Comparison of ENCODE assay signal across 25 cellular contexts in the genomic region with DNA sequence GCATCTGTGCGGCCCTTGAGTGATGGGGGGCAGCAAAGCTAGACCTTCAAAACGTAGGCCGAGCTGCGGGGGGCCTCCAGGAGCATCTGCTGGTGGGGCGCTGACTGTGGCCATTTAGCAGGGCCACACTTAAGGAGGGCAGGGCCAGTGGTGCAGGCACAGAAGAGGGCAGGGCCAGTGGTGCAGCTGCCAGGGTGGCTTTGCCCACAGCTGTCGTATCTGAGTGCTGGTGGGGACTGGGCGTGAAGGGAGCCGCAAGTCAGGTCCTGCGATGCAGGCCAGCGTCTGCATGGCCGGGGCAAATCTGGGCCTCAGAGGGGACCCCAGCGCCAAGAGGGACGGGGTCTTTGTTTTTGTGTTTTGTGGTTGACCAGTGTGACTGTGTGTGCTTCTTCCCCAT. TPM values are rescaled to one million over a fixed set of nuclear protein-coding genes. Genes with fewer than 3 reads are reported as not detected.
DNase-seq lines count a peak whose midpoint lies in the region; ATAC-seq and TF ChIP-seq lines count a peak whose summit lies in the region.
"Had no signal": no experiment of that assay in that cellular context is flagged by ENCODE, and none has a peak within 500 bp of the region (broad histone marks: within the 10 kb centered on the region; RNA-seq: fewer than 3 reads in every experiment).

No MANE protein-coding gene starts in this region.

- intact Hi-C loops in PC-9 (cut with micrococcal nuclease; ENCODE audit: unreplicated experiment): no loop called here

- no peak overlapping the region for H4K91ac ChIP-seq in trophoblast cell (ENCODE audit: low read depth, low read length)

- no peaks in the 10 kb centered on the region for H3F3A ChIP-seq in PC-9 (ENCODE audit: insufficient read depth, low read depth)

- H3K18ac ChIP-seq in trophoblast cell (ENCODE audit: low read length): peak overlapping the region; percentile 41

- H3K36me3 ChIP-seq in HEK293 (ENCODE audit: control insufficient read depth in 2 of 2, insufficient read depth in 1 of 2, low read length in 2 of 2) (peaks cover 0 to 33% of the 10 kb centered on the region in 2 experiments; a peak in 1 of 3 replicates), trophoblast cell (ENCODE audit: control insufficient read depth in 1 of 2, insufficient read depth in 2 of 2, low read length in 2 of 2) (peaks cover 12 to 18% of the 10 kb centered on the region in 2 experiments), PC-9 (ENCODE audit: low read depth) (no peaks in the 10 kb centered on the region)

- DNase-seq in T-helper 17 cell: no peak
- DNase-seq in trophoblast cell: no peak
- DNase-seq in KG1 (lab: John Stamatoyannopoulos, UW): no peak
- DNase-seq in PC-9: no peak
- DNase-seq: Calu3; CD8-positive, alpha-beta memory T cell; DND-41; H7; HFFc6; IMR-90; NCI-H1048; NCI-H1417; NCI-H1694; NCI-H2029 treated with DMSO at 0.1 percent for 48 hours; NCI-H2227 treated with DMSO at 0.1 percent for 48 hours; NCI-H526 treated with DMSO at 0.1 percent for 48 hours; SIG-M5; SK-N-SH; SW 1271 had no signal

- no peak overlapping the region for H4K12ac ChIP-seq in trophoblast cell (ENCODE audit: low read depth, low read length)

- no peak overlapping the region for H4K8ac ChIP-seq in trophoblast cell (ENCODE audit: low read depth, low read length)

- H3K27ac ChIP-seq in HEK293 (ENCODE audit: extremely low read depth, low read depth, low read length): no peak overlapping the region
- H3K27ac ChIP-seq in trophoblast cell (ENCODE audit: low read depth, low read length): no peak overlapping the region
- no peak overlapping the region for H3K27ac ChIP-seq in PC-9
- H3K27ac ChIP-seq: C4-2B had no signal

- no CpG with 5 or more reads among the region's 13 CpGs for WGBS in trophoblast cell (ENCODE audit: extremely low coverage, insufficient coverage, insufficient read length)

- H3K4me1 Mint-ChIP-seq in T-helper 17 cell: no peaks in the 10 kb centered on the region
- H3K4me1 Mint-ChIP-seq: B cell; CD8-positive, alpha-beta memory T cell had no signal

- no peaks in the 10 kb centered on the region for H4K20me1 ChIP-seq in PC-9 (ENCODE audit: insufficient read depth)

- H3K27me3 Mint-ChIP-seq in T-helper 17 cell: no peaks in the 10 kb centered on the region
- H3K27me3 Mint-ChIP-seq: B cell; CD8-positive, alpha-beta memory T cell had no signal

- H3K4ac ChIP-seq in trophoblast cell (ENCODE audit: low read depth, low read length): no peak overlapping the region

- H3K4me3 Mint-ChIP-seq in T-helper 17 cell: no peak overlapping the region
- H3K4me3 Mint-ChIP-seq: B cell; CD8-positive, alpha-beta memory T cell; HFFc6 had no signal

- H3K79me2 ChIP-seq in trophoblast cell (ENCODE audit: control insufficient read depth, insufficient read depth, low read length, poor library complexity) (no peaks in the 10 kb centered on the region), PC-9 (ENCODE audit: low read depth) (no peaks in the 10 kb centered on the region)

- no peak overlapping the region for H3K23ac ChIP-seq in trophoblast cell (ENCODE audit: low read length)

- POLR2A ChIA-PET in HEK293 (lab: Yijun Ruan, JAX) (no interaction called here), PC-9 (lab: Charles Lee; ENCODE audit: unreplicated experiment) (no interaction called here)

- no peak overlapping the region for H3K4me2 ChIP-seq in trophoblast cell (ENCODE audit: low read length)
- no peak overlapping the region for H3K4me2 ChIP-seq in PC-9
- H3K4me2 ChIP-seq: SK-N-SH had no signal

- H3K14ac ChIP-seq in trophoblast cell (ENCODE audit: low read length): no peak overlapping the region

- BruUV-seq in PC-9 (replicated peaks; lab: Mats Ljungman, UMichigan): no TSS peak

- H2BK5ac ChIP-seq in trophoblast cell (ENCODE audit: low read depth, low read length, poor library complexity): no peak overlapping the region

- TF ChIP-seq CTCF in HEK293 (tag by site-specific recombination; IDR thresholded peaks at IDR 0.05) (no peak), PC-9 (conservative IDR thresholded peaks at IDR 0.05) (no peak)

- H3K79me1 ChIP-seq in trophoblast cell (ENCODE audit: low read length): no peaks in the 10 kb centered on the region

- H2BK120ac ChIP-seq in trophoblast cell (ENCODE audit: insufficient read depth, low read length, poor library complexity): no peak overlapping the region

- no peaks in the 10 kb centered on the region for H3K4me1 ChIP-seq in HEK293 (ENCODE audit: control insufficient read depth, insufficient read depth, low read length)
- peaks cover 0 to 13% of the 10 kb centered on the region in 2 experiments for H3K4me1 ChIP-seq in trophoblast cell (ENCODE audit: control insufficient read depth in 1 of 2, insufficient read depth in 2 of 2, low read length in 2 of 2)
- no peaks in the 10 kb centered on the region for H3K4me1 ChIP-seq in PC-9 (replicated peaks; ENCODE audit: insufficient read depth)

- peak overlapping the region; percentile 49 for H3K27ac Mint-ChIP-seq in T-helper 17 cell
- H3K27ac Mint-ChIP-seq: B cell, HFFc6 had no signal

- ATAC-seq in T-helper 17 cell (no peak), esophagus mucosa (peak; percentile 23), GM19023 (IDR thresholded peaks at IDR 0.05; ENCODE audit: unreplicated experiment) (no peak), HG03521 (IDR thresholded peaks at IDR 0.05; ENCODE audit: unreplicated experiment) (no peak)

- H2BK12ac ChIP-seq in trophoblast cell (ENCODE audit: low read length): no peak overlapping the region

- no peaks in the 10 kb centered on the region for H3K9me2 ChIP-seq in PC-9 (ENCODE audit: insufficient read depth)
- H3K9me2 ChIP-seq: SK-N-SH had no signal

- CTCF ChIA-PET in HEK293 (lab: Yijun Ruan, JAX): no interaction called here
- CTCF ChIA-PET in PC-9 (lab: Charles Lee): no interaction called here

- H2AK5ac ChIP-seq in trophoblast cell (ENCODE audit: low read length): no peak overlapping the region

- H2AFZ ChIP-seq in trophoblast cell (ENCODE audit: insufficient read depth, low read length, poor library complexity) (no peak overlapping the region), PC-9 (no peak overlapping the region)

- H3K27me3 ChIP-seq in trophoblast cell (ENCODE audit: insufficient read depth, low read length): no peaks in the 10 kb centered on the region
- H3K27me3 ChIP-seq in PC-9 (ENCODE audit: insufficient read depth, low read depth): no peaks in the 10 kb centered on the region

- H3K9ac ChIP-seq in trophoblast cell (ENCODE audit: low read length): no peak overlapping the region
- H3K9ac ChIP-seq: SK-N-SH had no signal

- H3K36me3 Mint-ChIP-seq in T-helper 17 cell (ENCODE audit: low read depth): no peaks in the 10 kb centered on the region

- H3K9me3 ChIP-seq in HEK293 (ENCODE audit: control insufficient read depth, insufficient read depth, low read depth, low read length) (no peaks in the 10 kb centered on the region), T-helper 17 cell (ENCODE audit: control insufficient read depth, low read length, poor library complexity, severe bottlenecking) (no peaks in the 10 kb centered on the region), trophoblast cell (ENCODE audit: insufficient read depth, low read depth, low read length) (peaks cover 9% of the 10 kb centered on the region), PC-9 (ENCODE audit: insufficient read depth, low read depth) (no peaks in the 10 kb centered on the region)
- H3K9me3 ChIP-seq: SK-N-SH had no signal

- H3K4me3 ChIP-seq in HEK293 (ENCODE audit: low read depth, low read length): no peak overlapping the region
- H3K4me3 ChIP-seq in trophoblast cell (ENCODE audit: low read depth, low read length): no peak overlapping the region
- H3K4me3 ChIP-seq in PC-9: no peak overlapping the region

TF ChIP-seq in HEK293, 187 proteins besides CTCF, POLR2A, EP300 and RAD21:
- TF ChIP-seq ZNF677 (tag by site-specific recombination; IDR thresholded peaks at IDR 0.05): no peak
- TF ChIP-seq GLIS1 (tag by site-specific recombination; IDR thresholded peaks at IDR 0.05): peak; percentile 21; the same call in 1 of the 2 replicates
TF ChIP-seq in HEK293: peak in this region for 1.

RNA-seq across cellular contexts. Expression of a gene that starts 27.7 kb away (rescaled TPM):
- total RNA-seq in T-helper 17 cell (100 to 1,000 TPM; 108 to 127 TPM), esophagus mucosa (152 TPM), PC-9 (2021) (87.8 and 104 TPM in 2 replicates)
- polyA plus RNA-seq in trophoblast cell (2013): 79.1 and 82.8 TPM in 2 replicates

RNA-seq across cellular contexts. Expression of a gene that starts 29.2 kb away (rescaled TPM):
- total RNA-seq in T-helper 17 cell: 10 to 100 TPM; 21.8 to 24.5 TPM
- 12.0 TPM for total RNA-seq in esophagus mucosa
- 27.0 and 28.6 TPM in 2 replicates for polyA plus RNA-seq in trophoblast cell (2013)
- total RNA-seq in PC-9 (2021): 32.5 and 38.8 TPM in 2 replicates

RNA-seq across cellular contexts. Expression of a gene that starts 37.5 kb away (rescaled TPM):
- 100 to 1,000 TPM; 131 to 165 TPM for total RNA-seq in T-helper 17 cell
- 12.8 TPM for total RNA-seq in esophagus mucosa
- polyA plus RNA-seq in trophoblast cell (2013): 16.3 and 16.5 TPM in 2 replicates
- 18.1 and 27.6 TPM in 2 replicates for total RNA-seq in PC-9 (2021)
- total RNA-seq: HFFc6, IMR-90 had no signal
- polyA plus RNA-seq: IMR-90 had no signal

RNA-seq across cellular contexts. Expression of a gene that starts 56.1 kb away (rescaled TPM):
- 10 to 100 TPM; 31.4 TPM for total RNA-seq in T-helper 17 cell
- 118 TPM for total RNA-seq in esophagus mucosa
- 39.2 and 40.8 TPM in 2 replicates for polyA plus RNA-seq in trophoblast cell (2013)
- total RNA-seq in PC-9 (2021): 47.2 and 47.5 TPM in 2 replicates

RNA-seq across cellular contexts. Expression of a gene that starts 58.0 kb away (rescaled TPM):
- total RNA-seq in T-helper 17 cell: 1 to 10 TPM; 5.7 to 5.8 TPM
- 1.3 TPM for total RNA-seq in esophagus mucosa
- 0.22 and 0.40 TPM in 2 replicates for polyA plus RNA-seq in trophoblast cell (2013)
- total RNA-seq in PC-9 (2021): 5.0 and 6.3 TPM in 2 replicates
